In the genomic region with DNA sequence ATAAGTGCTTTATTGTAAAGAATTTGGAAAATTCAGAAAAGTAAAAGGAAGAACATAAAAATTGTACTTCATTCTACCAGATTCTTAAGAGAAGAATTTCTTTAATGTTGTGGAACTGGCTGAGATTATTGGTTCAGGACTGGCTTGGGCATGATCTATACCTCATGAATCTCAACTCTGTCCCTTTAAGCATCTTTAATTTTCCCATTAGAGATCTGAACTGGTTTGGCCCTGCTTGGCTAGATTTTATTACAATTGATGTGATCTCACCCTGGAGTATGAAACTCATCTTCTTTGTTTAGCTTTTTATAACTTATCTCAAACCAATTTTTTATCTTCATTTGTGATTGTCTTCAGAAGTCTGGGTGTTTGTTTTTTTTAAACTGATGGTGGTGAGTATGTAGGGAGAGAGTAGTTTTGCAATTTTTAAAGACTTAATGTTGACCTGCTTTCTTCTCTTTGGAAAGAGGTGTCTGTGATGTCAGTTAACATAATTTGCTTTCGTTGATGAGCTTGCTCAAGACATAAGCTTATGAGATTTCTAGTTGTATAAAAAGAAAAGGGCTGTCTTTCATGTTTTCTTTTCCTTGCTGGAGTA, we compare ENCODE assay signal across 12 cellular contexts.
A peak's percentile ranks its signal among the peaks of the same experiment; 100 is the strongest.
DNase-seq lines count a peak whose midpoint lies in the region; ATAC-seq, FAIRE-seq and TF ChIP-seq lines count a peak whose summit lies in the region.
"Had no signal": no experiment of that assay in that cellular context is flagged by ENCODE, and none has a peak within 500 bp of the region (broad histone marks: within the 10 kb centered on the region; RNA-seq: fewer than 3 reads in every experiment).

No MANE protein-coding gene starts in this region.

- no peak overlapping the region for H3K4me3 Mint-ChIP-seq in stimulated activated naive B cell treated with anti-CD40 and anti-IgM and Interleukin-4, amounts not matched to agents 10 μg/mL and 1 μg/mL and 100 μg/mL, for 72 hours

- no peaks in the 10 kb centered on the region for H3K9me3 Mint-ChIP-seq in stimulated activated naive B cell treated with anti-CD40 and anti-IgM and Interleukin-4, amounts not matched to agents 10 μg/mL and 1 μg/mL and 100 μg/mL, for 72 hours

- DNase-seq in NCI-H82 (lab: John Stamatoyannopoulos, UW), result peak; percentile 56
- DNase-seq in NCI-H82 treated with DMSO at 0.1 percent for 48 hours (lab: John Stamatoyannopoulos, UW; ENCODE audit: unreplicated experiment), result no peak
- no peak for DNase-seq in SJCRH30
- peak; percentile 64 for DNase-seq in globus pallidus (ENCODE audit: low spot score)
- DNase-seq in retina, result peak; percentile 45
- no peak for DNase-seq in stimulated activated naive B cell treated with anti-CD40 and anti-IgM and Interleukin-4, amounts not matched to agents 10 μg/mL and 1 μg/mL and 100 μg/mL, for 72 hours
- no peak for DNase-seq in D721Med (ENCODE audit: insufficient read length, low spot score)
- DNase-seq: ACHN, cortex of kidney, KG1 had no signal

- no peak for FAIRE-seq in D721Med (lab: Jason Lieb, UNC)

- peak overlapping the region; percentile 21 for H3K27ac ChIP-seq in SJCRH30

- H3K4me1 ChIP-seq in SJCRH30, result peaks cover 24% of the 10 kb centered on the region

- no peak for ATAC-seq in HG02870 (IDR thresholded peaks at IDR 0.05; ENCODE audit: unreplicated experiment)
- ATAC-seq in stimulated activated naive B cell treated with anti-CD40 and anti-IgM and Interleukin-4, amounts not matched to agents 10 μg/mL and 1 μg/mL and 100 μg/mL, for 72 hours (replicated peaks), result no peak

- H3K9me3 ChIP-seq in SJCRH30 (replicated peaks), result no peaks in the 10 kb centered on the region
- H3K9me3 ChIP-seq: HAP-1 had no signal

- H3K36me3 Mint-ChIP-seq in stimulated activated naive B cell treated with anti-CD40 and anti-IgM and Interleukin-4, amounts not matched to agents 10 μg/mL and 1 μg/mL and 100 μg/mL, for 72 hours, result peaks cover 6 to 15% of the 10 kb centered on the region in 2 donors

- H3K4me1 Mint-ChIP-seq in stimulated activated naive B cell treated with anti-CD40 and anti-IgM and Interleukin-4, amounts not matched to agents 10 μg/mL and 1 μg/mL and 100 μg/mL, for 72 hours, result peaks cover 4 to 23% of the 10 kb centered on the region in 2 donors

- H3K27me3 Mint-ChIP-seq in stimulated activated naive B cell treated with anti-CD40 and anti-IgM and Interleukin-4, amounts not matched to agents 10 μg/mL and 1 μg/mL and 100 μg/mL, for 72 hours, result no peaks in the 10 kb centered on the region

- no peak for TF ChIP-seq CTCF in D721Med (IDR thresholded peaks at IDR 0.05; ENCODE audit: insufficient read depth, missing control alignments)

- H3K27ac Mint-ChIP-seq in stimulated activated naive B cell treated with anti-CD40 and anti-IgM and Interleukin-4, amounts not matched to agents 10 μg/mL and 1 μg/mL and 100 μg/mL, for 72 hours, result no peak overlapping the region

- no peaks in the 10 kb centered on the region for H3K27me3 ChIP-seq in SJCRH30

- no peak overlapping the region for H3K4me3 ChIP-seq in SJCRH30
- H3K4me3 ChIP-seq: HAP-1 had no signal

- H3K36me3 ChIP-seq in SJCRH30, result no peaks in the 10 kb centered on the region
- H3K36me3 ChIP-seq: HAP-1 had no signal

Comparison
In these comparisons a context has a peak if more than half of its experiments do, and no peak if none do; other contexts are left out.
1. DNase-seq: peak in NCI-H82 (single experiment), globus pallidus (single experiment) and retina (single experiment); none in NCI-H82 treated with DMSO at 0.1 percent for 48 hours (single experiment), SJCRH30 (0 of 2), stimulated activated naive B cell treated with anti-CD40 and anti-IgM and Interleukin-4, amounts not matched to agents 10 μg/mL and 1 μg/mL and 100 μg/mL, for 72 hours (single experiment) and D721Med (single experiment).